1 cellular context compared by ENCODE assay signal in genomic region chr7:70723339-70723738, GRCh38.
TF ChIP-seq lines count a peak whose summit lies in the region.

No MANE protein-coding gene starts in this region.

TF ChIP-seq in GM12878, 131 proteins besides CTCF, POLR2A, EP300 and RAD21:
- TF ChIP-seq, protein P1, sequence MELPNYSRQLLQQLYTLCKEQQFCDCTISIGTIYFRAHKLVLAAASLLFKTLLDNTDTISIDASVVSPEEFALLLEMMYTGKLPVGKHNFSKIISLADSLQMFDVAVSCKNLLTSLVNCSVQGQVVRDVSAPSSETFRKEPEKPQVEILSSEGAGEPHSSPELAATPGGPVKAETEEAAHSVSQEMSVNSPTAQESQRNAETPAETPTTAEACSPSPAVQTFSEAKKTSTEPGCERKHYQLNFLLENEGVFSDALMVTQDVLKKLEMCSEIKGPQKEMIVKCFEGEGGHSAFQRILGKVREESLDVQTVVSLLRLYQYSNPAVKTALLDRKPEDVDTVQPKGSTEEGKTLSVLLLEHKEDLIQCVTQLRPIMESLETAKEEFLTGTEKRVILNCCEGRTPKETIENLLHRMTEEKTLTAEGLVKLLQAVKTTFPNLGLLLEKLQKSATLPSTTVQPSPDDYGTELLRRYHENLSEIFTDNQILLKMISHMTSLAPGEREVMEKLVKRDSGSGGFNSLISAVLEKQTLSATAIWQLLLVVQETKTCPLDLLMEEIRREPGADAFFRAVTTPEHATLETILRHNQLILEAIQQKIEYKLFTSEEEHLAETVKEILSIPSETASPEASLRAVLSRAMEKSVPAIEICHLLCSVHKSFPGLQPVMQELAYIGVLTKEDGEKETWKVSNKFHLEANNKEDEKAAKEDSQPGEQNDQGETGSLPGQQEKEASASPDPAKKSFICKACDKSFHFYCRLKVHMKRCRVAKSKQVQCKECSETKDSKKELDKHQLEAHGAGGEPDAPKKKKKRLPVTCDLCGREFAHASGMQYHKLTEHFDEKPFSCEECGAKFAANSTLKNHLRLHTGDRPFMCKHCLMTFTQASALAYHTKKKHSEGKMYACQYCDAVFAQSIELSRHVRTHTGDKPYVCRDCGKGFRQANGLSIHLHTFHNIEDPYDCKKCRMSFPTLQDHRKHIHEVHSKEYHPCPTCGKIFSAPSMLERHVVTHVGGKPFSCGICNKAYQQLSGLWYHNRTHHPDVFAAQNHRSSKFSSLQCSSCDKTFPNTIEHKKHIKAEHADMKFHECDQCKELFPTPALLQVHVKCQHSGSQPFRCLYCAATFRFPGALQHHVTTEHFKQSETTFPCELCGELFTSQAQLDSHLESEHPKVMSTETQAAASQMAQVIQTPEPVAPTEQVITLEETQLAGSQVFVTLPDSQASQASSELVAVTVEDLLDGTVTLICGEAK (IDR thresholded peaks at IDR 0.05; ENCODE audit: borderline replicate concordance), result no peak
- TF ChIP-seq, protein P2, sequence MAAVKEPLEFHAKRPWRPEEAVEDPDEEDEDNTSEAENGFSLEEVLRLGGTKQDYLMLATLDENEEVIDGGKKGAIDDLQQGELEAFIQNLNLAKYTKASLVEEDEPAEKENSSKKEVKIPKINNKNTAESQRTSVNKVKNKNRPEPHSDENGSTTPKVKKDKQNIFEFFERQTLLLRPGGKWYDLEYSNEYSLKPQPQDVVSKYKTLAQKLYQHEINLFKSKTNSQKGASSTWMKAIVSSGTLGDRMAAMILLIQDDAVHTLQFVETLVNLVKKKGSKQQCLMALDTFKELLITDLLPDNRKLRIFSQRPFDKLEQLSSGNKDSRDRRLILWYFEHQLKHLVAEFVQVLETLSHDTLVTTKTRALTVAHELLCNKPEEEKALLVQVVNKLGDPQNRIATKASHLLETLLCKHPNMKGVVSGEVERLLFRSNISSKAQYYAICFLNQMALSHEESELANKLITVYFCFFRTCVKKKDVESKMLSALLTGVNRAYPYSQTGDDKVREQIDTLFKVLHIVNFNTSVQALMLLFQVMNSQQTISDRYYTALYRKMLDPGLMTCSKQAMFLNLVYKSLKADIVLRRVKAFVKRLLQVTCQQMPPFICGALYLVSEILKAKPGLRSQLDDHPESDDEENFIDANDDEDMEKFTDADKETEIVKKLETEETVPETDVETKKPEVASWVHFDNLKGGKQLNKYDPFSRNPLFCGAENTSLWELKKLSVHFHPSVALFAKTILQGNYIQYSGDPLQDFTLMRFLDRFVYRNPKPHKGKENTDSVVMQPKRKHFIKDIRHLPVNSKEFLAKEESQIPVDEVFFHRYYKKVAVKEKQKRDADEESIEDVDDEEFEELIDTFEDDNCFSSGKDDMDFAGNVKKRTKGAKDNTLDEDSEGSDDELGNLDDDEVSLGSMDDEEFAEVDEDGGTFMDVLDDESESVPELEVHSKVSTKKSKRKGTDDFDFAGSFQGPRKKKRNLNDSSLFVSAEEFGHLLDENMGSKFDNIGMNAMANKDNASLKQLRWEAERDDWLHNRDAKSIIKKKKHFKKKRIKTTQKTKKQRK (IDR thresholded peaks at IDR 0.05; ENCODE audit: low read depth, low read length), result no peak
- TF ChIP-seq BCL11A (IDR thresholded peaks at IDR 0.05; ENCODE audit: low read depth, low read length) (no peak), MLLT1 (IDR thresholded peaks at IDR 0.05) (no peak), ESRRA (IDR thresholded peaks at IDR 0.05; ENCODE audit: low read length) (no peak), CREB1 (IDR thresholded peaks at IDR 0.05; ENCODE audit: low read depth) (no peak), NBN (IDR thresholded peaks at IDR 0.05) (no peak), IKZF1 (conservative IDR thresholded peaks at IDR 0.05) (no peak)
- TF ChIP-seq, protein P3, sequence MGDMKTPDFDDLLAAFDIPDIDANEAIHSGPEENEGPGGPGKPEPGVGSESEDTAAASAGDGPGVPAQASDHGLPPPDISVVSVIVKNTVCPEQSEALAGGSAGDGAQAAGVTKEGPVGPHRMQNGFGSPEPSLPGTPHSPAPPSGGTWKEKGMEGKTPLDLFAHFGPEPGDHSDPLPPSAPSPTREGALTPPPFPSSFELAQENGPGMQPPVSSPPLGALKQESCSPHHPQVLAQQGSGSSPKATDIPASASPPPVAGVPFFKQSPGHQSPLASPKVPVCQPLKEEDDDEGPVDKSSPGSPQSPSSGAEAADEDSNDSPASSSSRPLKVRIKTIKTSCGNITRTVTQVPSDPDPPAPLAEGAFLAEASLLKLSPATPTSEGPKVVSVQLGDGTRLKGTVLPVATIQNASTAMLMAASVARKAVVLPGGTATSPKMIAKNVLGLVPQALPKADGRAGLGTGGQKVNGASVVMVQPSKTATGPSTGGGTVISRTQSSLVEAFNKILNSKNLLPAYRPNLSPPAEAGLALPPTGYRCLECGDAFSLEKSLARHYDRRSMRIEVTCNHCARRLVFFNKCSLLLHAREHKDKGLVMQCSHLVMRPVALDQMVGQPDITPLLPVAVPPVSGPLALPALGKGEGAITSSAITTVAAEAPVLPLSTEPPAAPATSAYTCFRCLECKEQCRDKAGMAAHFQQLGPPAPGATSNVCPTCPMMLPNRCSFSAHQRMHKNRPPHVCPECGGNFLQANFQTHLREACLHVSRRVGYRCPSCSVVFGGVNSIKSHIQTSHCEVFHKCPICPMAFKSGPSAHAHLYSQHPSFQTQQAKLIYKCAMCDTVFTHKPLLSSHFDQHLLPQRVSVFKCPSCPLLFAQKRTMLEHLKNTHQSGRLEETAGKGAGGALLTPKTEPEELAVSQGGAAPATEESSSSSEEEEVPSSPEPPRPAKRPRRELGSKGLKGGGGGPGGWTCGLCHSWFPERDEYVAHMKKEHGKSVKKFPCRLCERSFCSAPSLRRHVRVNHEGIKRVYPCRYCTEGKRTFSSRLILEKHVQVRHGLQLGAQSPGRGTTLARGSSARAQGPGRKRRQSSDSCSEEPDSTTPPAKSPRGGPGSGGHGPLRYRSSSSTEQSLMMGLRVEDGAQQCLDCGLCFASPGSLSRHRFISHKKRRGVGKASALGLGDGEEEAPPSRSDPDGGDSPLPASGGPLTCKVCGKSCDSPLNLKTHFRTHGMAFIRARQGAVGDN (IDR thresholded peaks at IDR 0.05), result no peak
